In the genomic region with DNA sequence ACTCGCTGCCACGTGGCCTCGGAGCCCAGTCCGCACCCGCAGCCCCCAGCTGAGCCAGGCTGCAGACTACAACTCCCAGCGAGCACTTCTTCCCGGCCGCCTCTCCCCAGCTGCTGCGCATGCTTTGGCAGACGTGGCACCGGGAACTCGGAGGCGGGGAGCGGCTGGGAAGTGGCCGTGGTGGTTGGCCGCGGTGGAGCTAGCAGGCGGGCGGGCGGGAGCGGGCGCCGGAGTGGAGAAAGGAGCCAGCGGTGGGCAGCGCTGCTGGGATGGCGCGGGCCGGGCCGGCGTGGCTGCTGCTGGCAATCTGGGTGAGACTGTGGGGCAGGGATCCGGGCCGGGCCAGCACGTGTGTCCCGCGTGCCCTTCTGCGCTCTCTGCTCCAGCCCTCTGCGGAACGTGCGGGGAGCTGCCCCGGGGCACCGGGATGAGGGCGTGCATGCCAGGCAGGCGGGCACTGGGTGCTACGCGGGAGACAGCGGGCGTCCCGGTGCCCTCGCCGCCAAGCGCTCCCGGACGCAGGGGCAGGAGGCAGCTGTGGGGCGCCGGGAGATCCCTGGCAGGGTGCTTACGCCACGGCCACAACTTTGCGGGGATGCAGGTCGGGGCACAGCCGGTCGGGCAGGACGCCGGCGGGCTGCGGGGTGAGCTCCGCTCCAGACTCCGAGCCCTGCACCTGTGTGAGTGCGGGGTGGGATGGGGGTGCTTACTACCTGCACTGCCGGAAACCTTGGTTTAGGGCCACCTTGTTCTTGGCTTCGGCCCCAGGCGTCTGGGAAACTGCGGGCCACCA, we compare ENCODE assay signal across 8 cellular contexts. TPM values are rescaled to one million over a fixed set of nuclear protein-coding genes. Genes with fewer than 3 reads are reported as not detected.
DNase-seq lines count a peak whose midpoint lies in the region; ATAC-seq and TF ChIP-seq lines count a peak whose summit lies in the region.

PDIA5 (plus strand) TSS at position 130 of the 793 bp plus-strand sequence; CDS start at position 270, 140 bp downstream.

- H3K4me3 ChIP-seq in epithelial cell of esophagus (ENCODE audit: low read length) = peak within 1 kb of the TSS; percentile 79

- DNase-seq in COLO668 (lab: John Stamatoyannopoulos, UW; ENCODE audit: unreplicated experiment) (peak; percentile 83), HT1080 (ENCODE audit: low read depth) (peak; percentile 94), NOMO-1 treated with DMSO at 0.1 percent for 48 hours (lab: John Stamatoyannopoulos, UW; ENCODE audit: unreplicated experiment) (peak; percentile 66), epithelial cell of esophagus (ENCODE audit: low read depth) (peak; percentile 93), middle frontal gyrus (ENCODE audit: extremely low spot score, low spot score) (peak; percentile 81)
- DNase-seq in activated CD8-positive, alpha-beta memory T cell treated with anti-CD3 and anti-CD28 coated beads, Interleukin-2, amount 50 U/mL, for 24 hours (ENCODE audit: extremely low read depth) = peak; percentile 49
- DNase-seq in stimulated activated CD8-positive, alpha-beta memory T cell treated with anti-CD3 and anti-CD28 coated beads, Interleukin-15, amount 100 ng/mL, for 48 hours (ENCODE audit: low read depth in 2 of 2) = peak; percentile 73 to 76

- ATAC-seq in GM19468 (IDR thresholded peaks at IDR 0.05; ENCODE audit: extremely low read depth, unreplicated experiment) = peak; percentile 69

- TF ChIP-seq CTCF in epithelial cell of esophagus (IDR thresholded peaks at IDR 0.05; ENCODE audit: insufficient read depth, low read depth, low read length, missing control alignments) = no peak

RNA-seq across cellular contexts. Expression of gene PDIA5, which starts in this region (rescaled TPM):
- 40.5 and 47.5 TPM in 2 replicates for total RNA-seq in HT1080 (2014; rRNA removed; shearing (Covaris generic))
- polyA plus RNA-seq in HT1080 (2015; cell fraction: cytosol; rRNA removed) = 48.0 and 54.8 TPM in 2 replicates
- polyA plus RNA-seq in HT1080 (2015; cell fraction: nucleus; rRNA removed) = 72.3 and 85.1 TPM in 2 replicates

Comparison
In these comparisons a context has a peak if more than half of its experiments do, and no peak if none do; other contexts are left out.
1. Peak in every context shown above with its lines: DNase-seq, ATAC-seq and H3K4me3 ChIP-seq.